ENCODE assay signal across 21 cellular contexts in the genomic region with DNA sequence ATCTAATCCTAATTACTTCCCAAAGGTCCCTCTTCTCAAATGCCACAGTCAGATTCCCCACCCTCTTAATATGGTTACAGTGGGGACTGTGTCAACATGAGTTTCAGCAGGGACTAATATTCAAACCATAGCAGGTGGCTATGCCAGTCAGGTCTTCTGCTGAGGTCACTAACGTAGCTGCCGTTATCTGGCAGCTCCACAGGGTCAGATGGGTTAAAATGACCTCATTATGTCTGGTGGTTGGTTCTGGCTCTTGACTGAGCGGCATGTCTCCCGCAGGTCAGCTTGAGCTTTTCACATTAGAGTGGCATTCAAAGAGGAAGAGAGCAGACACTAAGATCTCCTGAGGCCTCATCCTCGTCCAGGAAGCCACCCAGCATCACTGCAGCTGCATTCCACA. TPM values are rescaled to one million over a fixed set of nuclear protein-coding genes. Genes with fewer than 3 reads are reported as not detected.
DNase-seq lines count a peak whose midpoint lies in the region; ATAC-seq and TF ChIP-seq lines count a peak whose summit lies in the region.
"Had no signal": no experiment of that assay in that cellular context is flagged by ENCODE, and none has a peak within 500 bp of the region (broad histone marks: within the 10 kb centered on the region; RNA-seq: fewer than 3 reads in every experiment).

No MANE protein-coding gene starts in this region.

- TF ChIP-seq CTCF in osteoblast (IDR thresholded peaks at IDR 0.05; ENCODE audit: extremely low read depth, low read depth, low read length) (no peak), natural killer cell (IDR thresholded peaks at IDR 0.05) (no peak)

- H3K36me3 ChIP-seq in ectodermal cell (ENCODE audit: control insufficient read depth, insufficient read depth, low read length) (no peaks in the 10 kb centered on the region), osteoblast (ENCODE audit: insufficient read depth, low read length) (no peaks in the 10 kb centered on the region)
- H3K36me3 ChIP-seq: MG63 had no signal

- intact Hi-C loops in natural killer cell (cut with micrococcal nuclease), result no loop called here

- no peaks in the 10 kb centered on the region for H4K20me1 ChIP-seq in osteoblast (ENCODE audit: insufficient read depth, low read length)

- H3K27ac ChIP-seq in ectodermal cell (ENCODE audit: insufficient read depth, low read depth, low read length, poor library complexity, severe bottlenecking), result peak overlapping the region; percentile 36
- no peak overlapping the region for H3K27ac ChIP-seq in osteoblast (ENCODE audit: low read depth, low read length)
- H3K27ac ChIP-seq: 22Rv1, PC-9 had no signal

- no peak overlapping the region for H3K27ac Mint-ChIP-seq in natural killer cell
- H3K27ac Mint-ChIP-seq: B cell had no signal

- H3K36me3 Mint-ChIP-seq in natural killer cell, result no peaks in the 10 kb centered on the region

- no peaks in the 10 kb centered on the region for H3K4me1 Mint-ChIP-seq in natural killer cell
- H3K4me1 Mint-ChIP-seq: B cell had no signal

- no peak overlapping the region for H3K4me2 ChIP-seq in osteoblast (ENCODE audit: insufficient read depth, low read length)
- H3K4me2 ChIP-seq: PC-9 had no signal

- H3K9me3 ChIP-seq in ectodermal cell (ENCODE audit: control insufficient read depth, low read length) (no peaks in the 10 kb centered on the region), osteoblast (ENCODE audit: low read depth, low read length) (no peaks in the 10 kb centered on the region)
- H3K9me3 ChIP-seq: MG63 had no signal

- WGBS in ectodermal cell, 2 experiments, result 78 to 79% methylated on average over 5 of the region's 5 CpGs

- DNase-seq in NCI-H146 (lab: John Stamatoyannopoulos, UW) (peak; percentile 43), NCI-H146 treated with DMSO at 0.1 percent for 48 hours (lab: John Stamatoyannopoulos, UW; ENCODE audit: unreplicated experiment) (no peak), OCI-M1 (lab: John Stamatoyannopoulos, UW) (peak; percentile 36), osteoblast (ENCODE audit: insufficient read length, low spot score, missing footprints) (no peak), natural killer cell (no peak), NCI-H1436 treated with DMSO at 0.1 percent for 48 hours (lab: John Stamatoyannopoulos, UW) (no peak)
- DNase-seq: COR-L47, DMS 273 treated with DMSO at 0.1 percent for 48 hours, DND-41, GDM1, KG1, MG63, NCI-H1048, NCI-H1694, NCI-H2081 treated with DMSO at 0.1 percent for 48 hours, PC-9, SW 1271 had no signal

- no peak for ATAC-seq in GM21423 (IDR thresholded peaks at IDR 0.05; ENCODE audit: unreplicated experiment)
- no peak for ATAC-seq in natural killer cell

- H3K4me1 ChIP-seq in ectodermal cell (ENCODE audit: control insufficient read depth, insufficient read depth, low read length), result no peaks in the 10 kb centered on the region
- H3K4me1 ChIP-seq in osteoblast (ENCODE audit: insufficient read depth, low read length), result peaks cover 16% of the 10 kb centered on the region

- peaks cover 9 to 19% of the 10 kb centered on the region in 2 donors for H3K27me3 Mint-ChIP-seq in natural killer cell (ENCODE audit: low read depth in 2 of 2)

- H3K9me3 Mint-ChIP-seq in natural killer cell, result peaks cover 0 to 2% of the 10 kb centered on the region in 2 donors

- H3K79me2 ChIP-seq in osteoblast (ENCODE audit: insufficient read depth, low read length), result no peaks in the 10 kb centered on the region

- peak overlapping the region; percentile 50 for H2AFZ ChIP-seq in osteoblast (ENCODE audit: low read length)
- H2AFZ ChIP-seq: PC-9 had no signal

- H3K4me3 ChIP-seq in ectodermal cell (ENCODE audit: insufficient read depth, low read depth, low read length) (no peak overlapping the region), osteoblast (ENCODE audit: insufficient read depth, low read length) (no peak overlapping the region)
- H3K4me3 ChIP-seq: MG63, PC-9 had no signal

- H3K4me3 Mint-ChIP-seq in natural killer cell, result no peak overlapping the region
- H3K4me3 Mint-ChIP-seq: B cell had no signal

- H3K27me3 ChIP-seq in ectodermal cell (ENCODE audit: control insufficient read depth, insufficient read depth, low read length, poor library complexity, severe bottlenecking) (no peaks in the 10 kb centered on the region), osteoblast (ENCODE audit: insufficient read depth, low read length) (no peaks in the 10 kb centered on the region)
- H3K27me3 ChIP-seq: MG63 had no signal

RNA-seq across cellular contexts. Expression of gene IPO5, which starts 21.5 kb away (rescaled TPM):
- 368 TPM for polyA plus RNA-seq in ectodermal cell (2013, experiment 1 of 4)
- polyA plus RNA-seq in ectodermal cell (2013, experiment 2 of 4), result 402 TPM
- 347 TPM for polyA plus RNA-seq in ectodermal cell (2013, experiment 3 of 4)
- 370 TPM for polyA plus RNA-seq in ectodermal cell (2013, experiment 4 of 4)
- total RNA-seq in osteoblast (316 and 317 TPM in 2 replicates), natural killer cell (10 to 100 TPM; 59.9 to 83.9 (median 71.2) TPM)

Comparison
In these comparisons a context has a peak if more than half of its experiments do, and no peak if none do; other contexts are left out.
1. DNase-seq: peak in NCI-H146 (single experiment) and OCI-M1 (single experiment); none in NCI-H146 treated with DMSO at 0.1 percent for 48 hours (single experiment), osteoblast (single experiment), natural killer cell (single experiment) and NCI-H1436 treated with DMSO at 0.1 percent for 48 hours (single experiment).